In genomic region chr20:21391495-21392298, GRCh38 we compare ENCODE assay signal across 11 cellular contexts. TPM values are rescaled to one million over a fixed set of nuclear protein-coding genes. Genes with fewer than 3 reads are reported as not detected.
DNase-seq lines count a peak whose midpoint lies in the region; ATAC-seq and TF ChIP-seq lines count a peak whose summit lies in the region.
"Had no signal": no experiment of that assay in that cellular context is flagged by ENCODE, and none has a peak within 500 bp of the region (broad histone marks: within the 10 kb centered on the region; RNA-seq: fewer than 3 reads in every experiment).

No MANE protein-coding gene starts in this region.

- CTCF ChIA-PET in activated naive CD4-positive, alpha-beta T cell treated with anti-CD3 and anti-CD28 coated beads, Interleukin-2, amount 10 ng/mL, durations not matched to agents 7 days and 5 days (lab: Charles Lee): interaction anchor here (0.6 to 1.6 kb wide), 2 partner anchors 113 to 156 kb away, joined by 3 to 7 read pairs; no protein-coding TSS in a partner anchor

- peaks cover 35% of the 10 kb centered on the region for H3K36me3 Mint-ChIP-seq in activated naive CD4-positive, alpha-beta T cell treated with anti-CD3 and anti-CD28 coated beads, Interleukin-2, amount 10 ng/mL, durations not matched to agents 7 days and 5 days
- peaks cover 27% of the 10 kb centered on the region for H3K36me3 Mint-ChIP-seq in activated naive CD8-positive, alpha-beta T cell
- peaks cover 28% of the 10 kb centered on the region for H3K36me3 Mint-ChIP-seq in stimulated activated memory B cell treated with anti-CD40 and anti-IgM and Interleukin-4, amounts not matched to agents 10 μg/mL and 1 μg/mL and 100 μg/mL, for 72 hours
- H3K36me3 Mint-ChIP-seq in immature natural killer cell: peaks cover 16 to 35% (median 32%) of the 10 kb centered on the region in 3 donors

- H3K9me3 ChIP-seq in iPS-20b (ENCODE audit: insufficient read depth, low read depth, low read length): peaks cover 6% of the 10 kb centered on the region; the same call in 1 of the 2 replicates
- H3K9me3 ChIP-seq: thyroid gland had no signal

- ATAC-seq in stimulated activated memory B cell treated with anti-CD40 and anti-IgM and Interleukin-4, amounts not matched to agents 10 μg/mL and 1 μg/mL and 100 μg/mL, for 72 hours: no peak
- ATAC-seq: foreskin keratinocyte had no signal

- no peak overlapping the region for H3K27ac ChIP-seq in iPS-20b (ENCODE audit: low read length)
- H3K27ac ChIP-seq: foreskin keratinocyte, thyroid gland had no signal

- H3K27me3 ChIP-seq in iPS-20b (ENCODE audit: insufficient read depth, low read length): peaks cover 81% of the 10 kb centered on the region

- peaks cover 29% of the 10 kb centered on the region for H3K4me1 Mint-ChIP-seq in activated naive CD4-positive, alpha-beta T cell treated with anti-CD3 and anti-CD28 coated beads, Interleukin-2, amount 10 ng/mL, durations not matched to agents 7 days and 5 days
- H3K4me1 Mint-ChIP-seq in activated naive CD8-positive, alpha-beta T cell (ENCODE audit: low read depth): peaks cover 24% of the 10 kb centered on the region
- peaks cover 14% of the 10 kb centered on the region for H3K4me1 Mint-ChIP-seq in stimulated activated memory B cell treated with anti-CD40 and anti-IgM and Interleukin-4, amounts not matched to agents 10 μg/mL and 1 μg/mL and 100 μg/mL, for 72 hours
- H3K4me1 Mint-ChIP-seq in immature natural killer cell: peaks cover 16 to 37% of the 10 kb centered on the region in 2 donors

- DNase-seq in activated naive CD4-positive, alpha-beta T cell treated with anti-CD3 and anti-CD28 coated beads, Interleukin-2, amount 10 ng/mL, durations not matched to agents 7 days and 5 days: peak; percentile 42
- DNase-seq in activated naive CD4-positive, alpha-beta T cell treated with Interleukin-2 at 50 U/mL for 16 hours: no peak
- DNase-seq in foreskin fibroblast: no peak
- no peak for DNase-seq in immature natural killer cell
- no peak for DNase-seq in activated gamma-delta T cell (lab: John Stamatoyannopoulos, UW)
- DNase-seq: foreskin keratinocyte, thyroid gland had no signal

- peak overlapping the region; percentile 68 for H3K27ac Mint-ChIP-seq in activated naive CD4-positive, alpha-beta T cell treated with anti-CD3 and anti-CD28 coated beads, Interleukin-2, amount 10 ng/mL, durations not matched to agents 7 days and 5 days
- peak overlapping the region; percentile 50 for H3K27ac Mint-ChIP-seq in activated naive CD8-positive, alpha-beta T cell
- no peak overlapping the region for H3K27ac Mint-ChIP-seq in stimulated activated memory B cell treated with anti-CD40 and anti-IgM and Interleukin-4, amounts not matched to agents 10 μg/mL and 1 μg/mL and 100 μg/mL, for 72 hours
- H3K27ac Mint-ChIP-seq in immature natural killer cell: no peak overlapping the region

- H3K4me3 ChIP-seq in iPS-20b (ENCODE audit: low read length): peak overlapping the region; percentile 58
- H3K4me3 ChIP-seq in foreskin fibroblast (ENCODE audit: low read depth in 1 of 2, low read length in 2 of 2): no peak overlapping the region
- H3K4me3 ChIP-seq: lung, thyroid gland had no signal

- peaks cover 53% of the 10 kb centered on the region for H3K27me3 Mint-ChIP-seq in activated naive CD4-positive, alpha-beta T cell treated with anti-CD3 and anti-CD28 coated beads, Interleukin-2, amount 10 ng/mL, durations not matched to agents 7 days and 5 days
- peaks cover 35% of the 10 kb centered on the region for H3K27me3 Mint-ChIP-seq in activated naive CD8-positive, alpha-beta T cell
- peaks cover 42% of the 10 kb centered on the region for H3K27me3 Mint-ChIP-seq in stimulated activated memory B cell treated with anti-CD40 and anti-IgM and Interleukin-4, amounts not matched to agents 10 μg/mL and 1 μg/mL and 100 μg/mL, for 72 hours
- H3K27me3 Mint-ChIP-seq in immature natural killer cell (ENCODE audit: low read depth in 3 of 3): peaks cover 20 to 36% (median 31%) of the 10 kb centered on the region in 3 donors

- H3K4me1 ChIP-seq in iPS-20b (ENCODE audit: insufficient read depth, low read length): no peaks in the 10 kb centered on the region
- H3K4me1 ChIP-seq: foreskin keratinocyte had no signal

- peak overlapping the region; percentile 8 for H3K4me3 Mint-ChIP-seq in activated naive CD4-positive, alpha-beta T cell treated with anti-CD3 and anti-CD28 coated beads, Interleukin-2, amount 10 ng/mL, durations not matched to agents 7 days and 5 days
- H3K4me3 Mint-ChIP-seq in activated naive CD8-positive, alpha-beta T cell: no peak overlapping the region
- H3K4me3 Mint-ChIP-seq in stimulated activated memory B cell treated with anti-CD40 and anti-IgM and Interleukin-4, amounts not matched to agents 10 μg/mL and 1 μg/mL and 100 μg/mL, for 72 hours: peak overlapping the region; percentile 54
- peak overlapping the region in 1 of 5 donors; percentile 33 for H3K4me3 Mint-ChIP-seq in immature natural killer cell

- TF ChIP-seq CTCF in foreskin fibroblast (IDR thresholded peaks at IDR 0.05; ENCODE audit: low read depth, low read length): no peak

- H3K36me3 ChIP-seq in iPS-20b (ENCODE audit: insufficient read depth, low read depth, low read length): peaks cover 35% of the 10 kb centered on the region

- H3K9me3 Mint-ChIP-seq in activated naive CD4-positive, alpha-beta T cell treated with anti-CD3 and anti-CD28 coated beads, Interleukin-2, amount 10 ng/mL, durations not matched to agents 7 days and 5 days: no peaks in the 10 kb centered on the region
- H3K9me3 Mint-ChIP-seq in activated naive CD8-positive, alpha-beta T cell (ENCODE audit: low read depth): no peaks in the 10 kb centered on the region
- no peaks in the 10 kb centered on the region for H3K9me3 Mint-ChIP-seq in stimulated activated memory B cell treated with anti-CD40 and anti-IgM and Interleukin-4, amounts not matched to agents 10 μg/mL and 1 μg/mL and 100 μg/mL, for 72 hours
- H3K9me3 Mint-ChIP-seq in immature natural killer cell: peaks cover 0 to 4% (median 0%) of the 10 kb centered on the region in 6 donors

- no peak overlapping the region for H3K9ac ChIP-seq in iPS-20b (ENCODE audit: low read depth, low read length)

RNA-seq across cellular contexts. Expression of gene NKX2-4, which starts 5.6 kb away (rescaled TPM):
- not detected for polyA plus RNA-seq in immature natural killer cell
- polyA plus RNA-seq: foreskin keratinocyte, lung had no signal

Comparison
In these comparisons a context has a peak if more than half of its experiments do, and no peak if none do; other contexts are left out.
1. H3K27ac Mint-ChIP-seq: peak in activated naive CD4-positive, alpha-beta T cell treated with anti-CD3 and anti-CD28 coated beads, Interleukin-2, amount 10 ng/mL, durations not matched to agents 7 days and 5 days (single experiment) and activated naive CD8-positive, alpha-beta T cell (single experiment); none in stimulated activated memory B cell treated with anti-CD40 and anti-IgM and Interleukin-4, amounts not matched to agents 10 μg/mL and 1 μg/mL and 100 μg/mL, for 72 hours (single experiment) and immature natural killer cell (0 of 6).